ENCODE assay signal across 22 cellular contexts in genomic region chr11:47485112-47485511, GRCh38. TPM values are rescaled to one million over a fixed set of nuclear protein-coding genes. Genes with fewer than 3 reads are reported as not detected.
A peak's percentile ranks its signal among the peaks of the same experiment; 100 is the strongest.
DNase-seq lines count a peak whose midpoint lies in the region; ATAC-seq, FAIRE-seq and TF ChIP-seq lines count a peak whose summit lies in the region.
"Had no signal": no experiment of that assay in that cellular context is flagged by ENCODE, and none has a peak within 500 bp of the region (broad histone marks: within the 10 kb centered on the region; RNA-seq: fewer than 3 reads in every experiment).

No MANE protein-coding gene starts in this region.

- 95% methylated on average over 7 of the region's 7 CpGs for WGBS in K562 (ENCODE audit: insufficient coverage, low coverage, missing lambda C conversion rate)
- WGBS in lung, 2 donors, result 64 to 75% methylated on average over 7 of the region's 7 CpGs
- WGBS in esophagus squamous epithelium, 2 donors, result 85 to 86% methylated on average over 7 of the region's 7 CpGs

- no peak for FAIRE-seq in K562 (lab: Jason Lieb, UNC)
- FAIRE-seq: GM12891, H54 had no signal

- TF ChIP-seq RAD21 in K562 (CRISPR knock-in tag; conservative IDR thresholded peaks at IDR 0.05 in 1 of 2, IDR thresholded peaks at IDR 0.05 in 1 of 2), result no peak

- H3K36me3 ChIP-seq in K562 (ENCODE audit: control insufficient read depth, insufficient read depth, low read length) (peaks cover 85% of the 10 kb centered on the region), lung (ENCODE audit: control insufficient read depth in 2 of 2, insufficient read depth in 2 of 2, low read length in 2 of 2) (peaks cover 28 to 34% of the 10 kb centered on the region in 2 donors), right atrium auricular region (peaks cover 65% of the 10 kb centered on the region), esophagus squamous epithelium (peaks cover 34 to 90% (median 58%) of the 10 kb centered on the region in 3 donors)
- H3K36me3 ChIP-seq: uterus had no signal

- in situ Hi-C loops in K562 (cut with MboI), result no loop called here

- DNase-seq in CD1c-positive myeloid dendritic cell (ENCODE audit: extremely low spot score) (peak; percentile 67), NCI-H2029 (lab: John Stamatoyannopoulos, UW) (peak; percentile 57), K562 (ENCODE audit: extremely low read depth in 1 of 4, low spot score in 3 of 4) (no peak), lung (ENCODE audit: low spot score) (peak; percentile 86), NOMO-1 (lab: John Stamatoyannopoulos, UW; ENCODE audit: unreplicated experiment in 2 of 2) (no peak), right atrium auricular region (ENCODE audit: low spot score) (no peak), esophagus squamous epithelium (lab: John Stamatoyannopoulos, UW) (no peak)
- DNase-seq: activated CD4-positive, alpha-beta T cell treated with anti-CD3 and anti-CD28 coated beads for 4 hours; activated effector memory CD4-positive, alpha-beta T cell treated with Interleukin-2 at 50 U/mL for 16 hours; effector CD4-positive, alpha-beta T cell; NCI-H146; NCI-H526 treated with DMSO at 0.1 percent for 48 hours; SHP77; stimulated activated CD4-positive, alpha-beta T cell treated with anti-CD3 and anti-CD28 coated beads, Interleukin-1b, Interleukin-23, amount 100 ng/mL, for 48 hours; stimulated activated naive CD8-positive, alpha-beta T cell treated with anti-CD3 and anti-CD28 coated beads, Interleukin-15, Interleukin-2, amounts not matched to agents 100 U/mL and 50 U/mL, for 24 hours; uterus; WERI-Rb-1 had no signal

- ATAC-seq in K562, result no peak
- ATAC-seq in lung (ENCODE audit: insufficient read depth, low FRiP score), result peak; percentile 80
- ATAC-seq: stimulated activated naive CD8-positive, alpha-beta T cell treated with anti-CD3 and anti-CD28 coated beads, Interleukin-15, Interleukin-2, amounts not matched to agents 100 U/mL and 50 U/mL, for 24 hours had no signal

- CTCF ChIA-PET in K562 (lab: Yijun Ruan, JAX; ENCODE audit: low intra/inter-chr PET ratio), result no interaction called here

- H3K4me1 ChIP-seq in K562 (replicated peaks in 1 of 2; ENCODE audit: control insufficient read depth in 2 of 2, insufficient read depth in 2 of 2, low read length in 2 of 2) (peaks cover 0 to 13% of the 10 kb centered on the region in 2 experiments; a peak in 2 of 5 replicates), lung (ENCODE audit: control insufficient read depth in 2 of 2, insufficient read depth in 2 of 2, low read length in 2 of 2) (peaks cover 0 to 9% of the 10 kb centered on the region in 2 donors), right atrium auricular region (no peaks in the 10 kb centered on the region), esophagus squamous epithelium (peaks cover 0 to 22% (median 0%) of the 10 kb centered on the region in 3 donors)
- H3K4me1 ChIP-seq: uterus had no signal

- no peak overlapping the region for H3K4me2 ChIP-seq in K562 (ENCODE audit: insufficient read depth, low read length)

- no peak for TF ChIP-seq CTCF in K562 (IDR thresholded peaks at IDR 0.05 in 2 of 3, conservative IDR thresholded peaks at IDR 0.05 in 1 of 3; ENCODE audit: insufficient read depth in 2 of 3, low read depth in 1 of 3, low read length in 3 of 3)
- no peak for TF ChIP-seq CTCF in lung (IDR thresholded peaks at IDR 0.05; ENCODE audit: control extremely low read depth, extremely low read depth)
- TF ChIP-seq CTCF in right atrium auricular region (IDR thresholded peaks at IDR 0.05), result no peak
- TF ChIP-seq CTCF in esophagus squamous epithelium (IDR thresholded peaks at IDR 0.05), result no peak

- no peak overlapping the region for H3K4me3 ChIP-seq in K562
- no peak overlapping the region for H3K4me3 ChIP-seq in lung
- H3K4me3 ChIP-seq in right atrium auricular region, result no peak overlapping the region
- H3K4me3 ChIP-seq in esophagus squamous epithelium, result no peak overlapping the region
- H3K4me3 ChIP-seq: uterus had no signal

- no peaks in the 10 kb centered on the region for H3K9me1 ChIP-seq in K562 (ENCODE audit: control insufficient read depth, insufficient read depth, low read length)

- no peak overlapping the region for H3K9ac ChIP-seq in K562 (ENCODE audit: insufficient read depth in 1 of 2, low read depth in 2 of 2, low read length in 2 of 2)

- intact Hi-C loops in K562 (cut with micrococcal nuclease) (loop anchor here (10.0 kb wide), 1 partner anchor 130 kb away; no protein-coding TSS in a partner anchor), esophagus squamous epithelium (cut with DNase I) (no loop called here)

- H2AFZ ChIP-seq in K562 (ENCODE audit: low read depth, low read length), result no peak overlapping the region

- TF ChIP-seq POLR2A in K562 (conservative IDR thresholded peaks at IDR 0.05), result no peak
- no peak for TF ChIP-seq POLR2A in esophagus squamous epithelium (IDR thresholded peaks at IDR 0.05)

- H3K79me2 ChIP-seq in K562 (ENCODE audit: control insufficient read depth, insufficient read depth, low read length), result peaks cover 24% of the 10 kb centered on the region

- H4K20me1 ChIP-seq in K562 (replicated peaks; ENCODE audit: control insufficient read depth, insufficient read depth, low read length), result no peaks in the 10 kb centered on the region

- H3K27ac ChIP-seq in K562 (ENCODE audit: extremely low read depth, low read depth, low read length) (no peak overlapping the region), lung (ENCODE audit: low read depth in 1 of 2, low read length in 1 of 2) (no peak overlapping the region), right atrium auricular region (no peak overlapping the region), esophagus squamous epithelium (no peak overlapping the region)
- H3K27ac ChIP-seq: uterus, WERI-Rb-1 had no signal

- TF ChIP-seq EP300 in K562 (IDR thresholded peaks at IDR 0.05; ENCODE audit: low read length), result no peak

- H3K9me3 ChIP-seq in K562 (replicated peaks; ENCODE audit: control insufficient read depth, insufficient read depth, low read depth, low read length) (no peaks in the 10 kb centered on the region), lung (ENCODE audit: control insufficient read depth in 2 of 2, insufficient read depth in 1 of 2, low read length in 1 of 2) (no peaks in the 10 kb centered on the region), right atrium auricular region (no peaks in the 10 kb centered on the region), esophagus squamous epithelium (no peaks in the 10 kb centered on the region)
- H3K9me3 ChIP-seq: uterus had no signal

- H3K27me3 ChIP-seq in K562 (ENCODE audit: control insufficient read depth in 2 of 2, insufficient read depth in 2 of 2, low read length in 2 of 2) (no peaks in the 10 kb centered on the region), lung (ENCODE audit: control insufficient read depth, insufficient read depth) (no peaks in the 10 kb centered on the region), right atrium auricular region (no peaks in the 10 kb centered on the region), esophagus squamous epithelium (no peaks in the 10 kb centered on the region)
- H3K27me3 ChIP-seq: uterus had no signal

- POLR2A ChIA-PET in K562 (lab: Yijun Ruan, JAX), result interaction anchor here (0.6 to 0.8 kb wide), 2 partner anchors 26 to 31 kb away, joined by 4 read pairs; no protein-coding TSS in a partner anchor

- no TSS peak for BruUV-seq in K562 (replicated peaks; lab: Mats Ljungman, UMichigan)

RNA-seq across cellular contexts. Expression of gene RAPSN, which starts 36.2 kb away (rescaled TPM):
- not detected in 2 replicates for total RNA-seq in K562 (2011; cell fraction: chromatin; rRNA removed; ENCODE audit: low replicate concordance)
- not detected in 2 replicates for total RNA-seq in K562 (2011; cell fraction: nucleolus; rRNA removed)
- total RNA-seq in K562 (2011; cell fraction: nucleoplasm; rRNA removed), result not detected in 2 replicates
- total RNA-seq in K562 (2014; rRNA removed) (not detected in 2 replicates), K562 (2014; rRNA removed; fragmentation: Illumina TruSeq; extraction: Trizol) (not detected in 2 replicates), K562 (2015; rRNA removed; fragmentation: Illumina TruSeq; extraction: Trizol) (0.11 TPM in 1 of 2 replicates, not detected in the other), K562 (2021) (0.13 TPM in 1 of 2 replicates, not detected in the other), lung (1 to 10 TPM in 1 of 2 donors, not detected in 1; 1.5 TPM), right atrium auricular region (not detected), esophagus squamous epithelium (under 1 TPM in 1 of 4 donors, not detected in 3; 0.38 TPM)
- polyA plus RNA-seq in K562 (2011; rRNA removed) (0.06 TPM in 1 of 2 replicates, not detected in the other), K562 (2014; fragmentation: Illumina TruSeq; extraction: Trizol) (not detected in 2 replicates), K562 (2014; fragmentation: Nextera tagmentation; extraction: Ambion mirVana) (not detected), K562 (2014; rRNA removed) (not detected in 2 replicates), lung (under 1 TPM; 0.38 to 0.49 TPM)
- polyA plus RNA-seq in K562 (2011; cell fraction: cytosol; rRNA removed), result 0.04 TPM in 1 of 2 replicates, not detected in the other
- not detected in 2 replicates for polyA plus RNA-seq in K562 (2011; cell fraction: nucleus; rRNA removed)
- 0.14 TPM in 1 of 2 replicates, not detected in the other for polyA plus RNA-seq in K562 (2012)
- not detected in 2 replicates for polyA minus RNA-seq in K562 (2011; rRNA and poly(A)+ RNA removed)
- not detected in 2 replicates for polyA minus RNA-seq in K562 (2011; cell fraction: cytosol; rRNA and poly(A)+ RNA removed)
- polyA minus RNA-seq in K562 (2011; cell fraction: nucleus; rRNA and poly(A)+ RNA removed), result not detected in 2 replicates
- total RNA-seq: epithelial cell of proximal tubule, glomerular endothelial cell, temporal lobe had no signal

RNA-seq across cellular contexts. Expression of gene PSMC3, which starts 58.9 kb away (rescaled TPM):
- total RNA-seq in K562 (2011; cell fraction: chromatin; rRNA removed; ENCODE audit: low replicate concordance), result 145 and 204 TPM in 2 replicates
- total RNA-seq in K562 (2011; cell fraction: nucleolus; rRNA removed), result 116 and 126 TPM in 2 replicates
- total RNA-seq in K562 (2011; cell fraction: nucleoplasm; rRNA removed), result 96.6 and 141 TPM in 2 replicates
- total RNA-seq in K562 (2014; rRNA removed), result 222 and 237 TPM in 2 replicates
- 311 and 382 TPM in 2 replicates for total RNA-seq in K562 (2014; rRNA removed; fragmentation: Illumina TruSeq; extraction: Trizol)
- total RNA-seq in K562 (2015; rRNA removed; fragmentation: Illumina TruSeq; extraction: Trizol), result 292 and 301 TPM in 2 replicates
- total RNA-seq in K562 (2021), result 189 and 211 TPM in 2 replicates
- polyA plus RNA-seq in K562 (2011; rRNA removed), result 126 and 240 TPM in 2 replicates
- 134 and 180 TPM in 2 replicates for polyA plus RNA-seq in K562 (2011; cell fraction: cytosol; rRNA removed)
- 72.2 and 75.9 TPM in 2 replicates for polyA plus RNA-seq in K562 (2011; cell fraction: nucleus; rRNA removed)
- polyA plus RNA-seq in K562 (2012), result 229 and 337 TPM in 2 replicates
- 324 and 393 TPM in 2 replicates for polyA plus RNA-seq in K562 (2014; fragmentation: Illumina TruSeq; extraction: Trizol)
- polyA plus RNA-seq in K562 (2014; fragmentation: Nextera tagmentation; extraction: Ambion mirVana), result 10 to 100 TPM; 44.3 to 98.5 TPM
- polyA plus RNA-seq in K562 (2014; rRNA removed), result 262 and 265 TPM in 2 replicates
- 357 and 499 TPM in 2 replicates for polyA minus RNA-seq in K562 (2011; rRNA and poly(A)+ RNA removed)
- polyA minus RNA-seq in K562 (2011; cell fraction: cytosol; rRNA and poly(A)+ RNA removed), result 72.6 and 83.1 TPM in 2 replicates
- 50.2 and 64.0 TPM in 2 replicates for polyA minus RNA-seq in K562 (2011; cell fraction: nucleus; rRNA and poly(A)+ RNA removed)
- 100 to 1,000 TPM in 1 of 2 donors, 10 to 100 TPM in 1; 61.6 to 137 TPM for total RNA-seq in lung
- polyA plus RNA-seq in lung, result 100 to 1,000 TPM; 145 to 192 TPM
- 100 to 1,000 TPM; 130 to 177 TPM for total RNA-seq in right atrium auricular region
- total RNA-seq in esophagus squamous epithelium, result 100 to 1,000 TPM in 3 of 4 donors, 10 to 100 TPM in 1; 72.9 to 134 (median 122) TPM

Comparison
In these comparisons a context has a peak if more than half of its experiments do, and no peak if none do; other contexts are left out.
1. DNase-seq: peak in CD1c-positive myeloid dendritic cell (single experiment), NCI-H2029 (single experiment) and lung (single experiment); none in K562 (0 of 4), NOMO-1 (0 of 2), right atrium auricular region (single experiment) and esophagus squamous epithelium (single experiment).